Comparison of ENCODE assay signal across 10 cellular contexts in the genomic region with DNA sequence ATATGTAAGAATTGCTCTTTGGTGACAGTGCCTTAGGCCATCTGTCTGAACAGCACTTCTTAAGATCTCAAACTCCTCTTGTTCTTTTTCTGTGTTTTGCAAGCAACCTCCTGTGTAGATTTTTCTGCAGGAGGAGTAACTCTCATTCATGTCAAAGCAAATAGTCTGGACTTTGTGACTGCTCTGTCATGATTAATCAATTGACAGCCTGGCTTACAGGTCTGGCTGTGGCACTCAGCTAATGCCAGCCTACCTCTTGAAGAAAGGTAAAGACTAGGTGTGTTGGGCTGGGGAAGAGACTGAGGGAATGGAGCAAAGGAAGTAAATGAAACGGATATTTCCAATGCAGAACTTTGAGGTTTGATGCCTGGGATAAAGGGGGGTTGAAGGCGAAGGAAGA.
"Had no signal": no experiment of that assay in that cellular context is flagged by ENCODE, and none has a peak within 500 bp of the region (broad histone marks: within the 10 kb centered on the region; RNA-seq: fewer than 3 reads in every experiment).

No MANE protein-coding gene starts in this region.

- H3K9me3 ChIP-seq: heart left ventricle had no signal

- ATAC-seq: sciatic nerve had no signal

- DNase-seq: effector memory CD4-positive, alpha-beta T cell; erythroblast; foreskin melanocyte; heart left ventricle; hypothalamus; kidney glomerular epithelial cell; stimulated activated CD4-positive, alpha-beta T cell treated with anti-CD3 and anti-CD28 coated beads, Interleukin-12 subunit alpha, Interleukin-12 subunit beta, amount 100 ng/mL, for 4 hours had no signal

- H3K27me3 ChIP-seq: heart left ventricle had no signal

- H3K36me3 ChIP-seq: heart left ventricle had no signal

- H3K4me3 Mint-ChIP-seq: nephron, type B pancreatic cell had no signal

- H3K4me3 ChIP-seq: heart left ventricle had no signal

- H3K27me3 Mint-ChIP-seq: type B pancreatic cell had no signal
